Comparison of ENCODE assay signal across 1 cellular context in the genomic region with DNA sequence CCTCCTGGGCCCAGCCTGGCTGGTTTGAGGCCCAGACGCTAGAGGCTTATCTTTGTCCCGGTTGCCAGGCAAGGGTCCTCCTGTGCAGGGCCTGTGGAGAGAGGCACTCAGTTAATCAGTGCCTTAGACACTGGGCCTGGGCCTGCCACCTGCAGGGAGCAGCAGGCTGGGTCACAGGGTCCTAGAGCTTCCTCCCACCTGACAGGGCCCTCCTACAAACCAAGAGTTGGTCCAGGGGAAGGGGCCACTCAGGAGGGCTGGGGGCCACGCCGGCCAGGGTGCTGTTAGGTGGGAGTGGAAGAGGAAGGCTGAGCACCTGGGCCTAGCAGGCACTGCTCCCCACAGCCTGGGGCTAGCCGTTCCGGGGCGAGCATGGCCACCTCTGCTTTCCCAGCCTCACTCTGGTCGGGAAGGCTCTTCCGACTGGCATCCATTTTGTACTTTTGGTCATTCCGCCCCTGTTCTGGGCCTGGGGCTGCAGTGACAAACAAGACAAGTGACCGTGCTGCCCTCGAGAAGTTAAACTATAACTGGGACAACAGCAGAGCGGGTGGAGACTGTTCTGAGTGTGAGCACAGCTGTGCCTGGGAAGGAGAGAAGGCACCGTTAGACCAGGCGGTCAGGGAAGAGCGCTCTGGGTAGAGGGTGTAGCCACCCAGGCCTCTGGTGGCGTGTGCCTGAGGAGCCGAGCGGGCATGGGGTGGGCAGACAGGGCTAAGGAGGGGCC.
A peak's percentile ranks its signal among the peaks of the same experiment; 100 is the strongest.
TF ChIP-seq lines count a peak whose summit lies in the region.

No MANE protein-coding gene starts in this region.

TF ChIP-seq in HepG2, 621 proteins besides CTCF, POLR2A, EP300 and RAD21 (continued from another document and continues in another):
- no peak for TF ChIP-seq ZBTB40 (IDR thresholded peaks at IDR 0.05)
- TF ChIP-seq ZBTB40 (CRISPR knock-in tag; IDR thresholded peaks at IDR 0.05), result peak; percentile 28; the same call in 1 of the 2 replicates
- no peak for TF ChIP-seq TCF7 (IDR thresholded peaks at IDR 0.05; ENCODE audit: low read depth)
- peak; percentile 40; the same call in 1 of the 2 replicates for TF ChIP-seq ELF4 (CRISPR knock-in tag; IDR thresholded peaks at IDR 0.05; ENCODE audit: borderline replicate concordance)
- TF ChIP-seq ZNF737 (CRISPR knock-in tag; IDR thresholded peaks at IDR 0.05; ENCODE audit: borderline replicate concordance), result no peak
- TF ChIP-seq, protein P1, sequence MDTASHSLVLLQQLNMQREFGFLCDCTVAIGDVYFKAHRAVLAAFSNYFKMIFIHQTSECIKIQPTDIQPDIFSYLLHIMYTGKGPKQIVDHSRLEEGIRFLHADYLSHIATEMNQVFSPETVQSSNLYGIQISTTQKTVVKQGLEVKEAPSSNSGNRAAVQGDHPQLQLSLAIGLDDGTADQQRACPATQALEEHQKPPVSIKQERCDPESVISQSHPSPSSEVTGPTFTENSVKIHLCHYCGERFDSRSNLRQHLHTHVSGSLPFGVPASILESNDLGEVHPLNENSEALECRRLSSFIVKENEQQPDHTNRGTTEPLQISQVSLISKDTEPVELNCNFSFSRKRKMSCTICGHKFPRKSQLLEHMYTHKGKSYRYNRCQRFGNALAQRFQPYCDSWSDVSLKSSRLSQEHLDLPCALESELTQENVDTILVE (CRISPR knock-in tag; IDR thresholded peaks at IDR 0.05), result peak; percentile 47; the same call in 1 of the 2 replicates
- TF ChIP-seq, protein P2, sequence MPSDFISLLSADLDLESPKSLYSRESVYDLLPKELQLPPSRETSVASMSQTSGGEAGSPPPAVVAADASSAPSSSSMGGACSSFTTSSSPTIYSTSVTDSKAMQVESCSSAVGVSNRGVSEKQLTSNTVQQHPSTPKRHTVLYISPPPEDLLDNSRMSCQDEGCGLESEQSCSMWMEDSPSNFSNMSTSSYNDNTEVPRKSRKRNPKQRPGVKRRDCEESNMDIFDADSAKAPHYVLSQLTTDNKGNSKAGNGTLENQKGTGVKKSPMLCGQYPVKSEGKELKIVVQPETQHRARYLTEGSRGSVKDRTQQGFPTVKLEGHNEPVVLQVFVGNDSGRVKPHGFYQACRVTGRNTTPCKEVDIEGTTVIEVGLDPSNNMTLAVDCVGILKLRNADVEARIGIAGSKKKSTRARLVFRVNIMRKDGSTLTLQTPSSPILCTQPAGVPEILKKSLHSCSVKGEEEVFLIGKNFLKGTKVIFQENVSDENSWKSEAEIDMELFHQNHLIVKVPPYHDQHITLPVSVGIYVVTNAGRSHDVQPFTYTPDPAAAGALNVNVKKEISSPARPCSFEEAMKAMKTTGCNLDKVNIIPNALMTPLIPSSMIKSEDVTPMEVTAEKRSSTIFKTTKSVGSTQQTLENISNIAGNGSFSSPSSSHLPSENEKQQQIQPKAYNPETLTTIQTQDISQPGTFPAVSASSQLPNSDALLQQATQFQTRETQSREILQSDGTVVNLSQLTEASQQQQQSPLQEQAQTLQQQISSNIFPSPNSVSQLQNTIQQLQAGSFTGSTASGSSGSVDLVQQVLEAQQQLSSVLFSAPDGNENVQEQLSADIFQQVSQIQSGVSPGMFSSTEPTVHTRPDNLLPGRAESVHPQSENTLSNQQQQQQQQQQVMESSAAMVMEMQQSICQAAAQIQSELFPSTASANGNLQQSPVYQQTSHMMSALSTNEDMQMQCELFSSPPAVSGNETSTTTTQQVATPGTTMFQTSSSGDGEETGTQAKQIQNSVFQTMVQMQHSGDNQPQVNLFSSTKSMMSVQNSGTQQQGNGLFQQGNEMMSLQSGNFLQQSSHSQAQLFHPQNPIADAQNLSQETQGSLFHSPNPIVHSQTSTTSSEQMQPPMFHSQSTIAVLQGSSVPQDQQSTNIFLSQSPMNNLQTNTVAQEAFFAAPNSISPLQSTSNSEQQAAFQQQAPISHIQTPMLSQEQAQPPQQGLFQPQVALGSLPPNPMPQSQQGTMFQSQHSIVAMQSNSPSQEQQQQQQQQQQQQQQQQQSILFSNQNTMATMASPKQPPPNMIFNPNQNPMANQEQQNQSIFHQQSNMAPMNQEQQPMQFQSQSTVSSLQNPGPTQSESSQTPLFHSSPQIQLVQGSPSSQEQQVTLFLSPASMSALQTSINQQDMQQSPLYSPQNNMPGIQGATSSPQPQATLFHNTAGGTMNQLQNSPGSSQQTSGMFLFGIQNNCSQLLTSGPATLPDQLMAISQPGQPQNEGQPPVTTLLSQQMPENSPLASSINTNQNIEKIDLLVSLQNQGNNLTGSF (CRISPR knock-in tag; IDR thresholded peaks at IDR 0.05), result 0 out of 2 replicates have a peak, but pooled peaks have one; percentile 70
- TF ChIP-seq FOXP4 (CRISPR knock-in tag; IDR thresholded peaks at IDR 0.05), result peak; percentile 63
- TF ChIP-seq DMAP1 (CRISPR knock-in tag; IDR thresholded peaks at IDR 0.05), result peak; percentile 53; the same call in 1 of the 2 replicates
- TF ChIP-seq ZMYM2 (CRISPR knock-in tag; IDR thresholded peaks at IDR 0.05), result 0 out of 2 replicates have a peak, but pooled peaks have one; percentile 2
- TF ChIP-seq ZSCAN21 (CRISPR knock-in tag; IDR thresholded peaks at IDR 0.05; ENCODE audit: borderline replicate concordance), result peak; percentile 31; the same call in 1 of the 2 replicates
- TF ChIP-seq ZNF547 (CRISPR knock-in tag; IDR thresholded peaks at IDR 0.05), result no peak
- TF ChIP-seq PCBP1 (IDR thresholded peaks at IDR 0.05; ENCODE audit: borderline replicate concordance, low read depth, low read length), result no peak
- peak; percentile 45; the same call in 1 of the 2 replicates for TF ChIP-seq MAF1 (CRISPR knock-in tag; IDR thresholded peaks at IDR 0.05; ENCODE audit: borderline replicate concordance)
- peak; percentile 86; the same call in 1 of the 2 replicates for TF ChIP-seq FOXC1 (CRISPR knock-in tag; IDR thresholded peaks at IDR 0.05; ENCODE audit: borderline replicate concordance)
- peak; percentile 51; the same call in 1 of the 2 replicates for TF ChIP-seq PRMT3 (CRISPR knock-in tag; IDR thresholded peaks at IDR 0.05; ENCODE audit: borderline replicate concordance, low read depth)
- peak; percentile 69 for TF ChIP-seq ZMYM4 (CRISPR knock-in tag; IDR thresholded peaks at IDR 0.05)
- peak; percentile 15; the same call in 1 of the 2 replicates for TF ChIP-seq STAG1 (CRISPR knock-in tag; IDR thresholded peaks at IDR 0.05)
- no peak for TF ChIP-seq NR2F6 (IDR thresholded peaks at IDR 0.05)
- TF ChIP-seq NR2F6 (CRISPR knock-in tag; IDR thresholded peaks at IDR 0.05), result peak; percentile 27; the same call in 1 of the 2 replicates
- TF ChIP-seq TSC22D2 (CRISPR knock-in tag; IDR thresholded peaks at IDR 0.05; ENCODE audit: borderline replicate concordance), result peak; percentile 28; the same call in 1 of the 2 replicates
- peak; percentile 76; the same call in 1 of the 2 replicates for TF ChIP-seq RBAK (CRISPR knock-in tag; IDR thresholded peaks at IDR 0.05)
- no peak for TF ChIP-seq ZSCAN30 (CRISPR knock-in tag; IDR thresholded peaks at IDR 0.05)
- TF ChIP-seq, protein P3, sequence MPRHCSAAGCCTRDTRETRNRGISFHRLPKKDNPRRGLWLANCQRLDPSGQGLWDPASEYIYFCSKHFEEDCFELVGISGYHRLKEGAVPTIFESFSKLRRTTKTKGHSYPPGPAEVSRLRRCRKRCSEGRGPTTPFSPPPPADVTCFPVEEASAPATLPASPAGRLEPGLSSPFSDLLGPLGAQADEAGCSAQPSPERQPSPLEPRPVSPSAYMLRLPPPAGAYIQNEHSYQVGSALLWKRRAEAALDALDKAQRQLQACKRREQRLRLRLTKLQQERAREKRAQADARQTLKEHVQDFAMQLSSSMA (CRISPR knock-in tag; IDR thresholded peaks at IDR 0.05), result 0 out of 2 replicates have a peak, but pooled peaks have one; percentile 31
- TF ChIP-seq HNRNPLL (IDR thresholded peaks at IDR 0.05; ENCODE audit: low read depth, low read length, poor library complexity, severe bottlenecking), result peak; percentile 35
- TF ChIP-seq ZNF432 (CRISPR knock-in tag; IDR thresholded peaks at IDR 0.05; ENCODE audit: borderline replicate concordance), result no peak
- 0 out of 2 replicates have a peak, but pooled peaks have one; percentile 69 for TF ChIP-seq ZNF224 (CRISPR knock-in tag; IDR thresholded peaks at IDR 0.05)
- TF ChIP-seq GMEB1 (CRISPR knock-in tag; IDR thresholded peaks at IDR 0.05; ENCODE audit: borderline replicate concordance), result peak; percentile 60; the same call in 1 of the 2 replicates
